19 cellular contexts compared by ENCODE assay signal in genomic region chr7:94205529-94205928, GRCh38.
A peak's percentile ranks its signal among the peaks of the same experiment; 100 is the strongest.
DNase-seq lines count a peak whose midpoint lies in the region; ATAC-seq and TF ChIP-seq lines count a peak whose summit lies in the region.
"Had no signal": no experiment of that assay in that cellular context is flagged by ENCODE, and none has a peak within 500 bp of the region (broad histone marks: within the 10 kb centered on the region; RNA-seq: fewer than 3 reads in every experiment).

No MANE protein-coding gene starts in this region.

- no peak for ATAC-seq in IMR-90 (ENCODE audit: low read depth)
- ATAC-seq: GM23338 had no signal

- in situ Hi-C loops in IMR-90 (cut with MboI; ENCODE audit: low sequenced_read_pairs): loop anchor here (25.0 kb wide), 1 partner anchor 968 kb away; the partner anchor contains the start of genes HEPACAM2 and VPS50

- no peak for TF ChIP-seq POLR2A in IMR-90 (IDR thresholded peaks at IDR 0.05; ENCODE audit: low read depth, low read length)
- no peak for TF ChIP-seq POLR2A in suprapubic skin (IDR thresholded peaks at IDR 0.05)

- no peaks in the 10 kb centered on the region for H3K79me2 ChIP-seq in ACC112 (ENCODE audit: control insufficient read depth, insufficient read depth, low read length, unreplicated experiment)

- no peak overlapping the region for H3K4ac ChIP-seq in IMR-90 (ENCODE audit: low read depth, low read length)
- no peak overlapping the region for H3K4ac ChIP-seq in mesenchymal stem cell (ENCODE audit: low read depth in 1 of 2, low read length in 2 of 2)

- H3K18ac ChIP-seq in IMR-90 (ENCODE audit: low read depth, low read length) (peak overlapping the region; percentile 81), mesenchymal stem cell (ENCODE audit: low read depth in 1 of 2, low read length in 2 of 2) (no peak overlapping the region)

- H4K5ac ChIP-seq in IMR-90 (ENCODE audit: low read depth, low read length): peak overlapping the region; percentile 63; the same call in 1 of the 2 replicates

- no peak overlapping the region for H2AK9ac ChIP-seq in IMR-90 (replicated peaks; ENCODE audit: low read depth, low read length, poor library complexity)

- H2BK20ac ChIP-seq in IMR-90 (ENCODE audit: low read depth, low read length): no peak overlapping the region

- intact Hi-C loops in IMR-90 (cut with micrococcal nuclease): no loop called here

- no peaks in the 10 kb centered on the region for H3K9me3 ChIP-seq in IMR-90 (ENCODE audit: control insufficient read depth, insufficient read depth, low read length)
- H3K9me3 ChIP-seq in adipocyte (ENCODE audit: control insufficient read depth, low read length): no peaks in the 10 kb centered on the region
- no peaks in the 10 kb centered on the region for H3K9me3 ChIP-seq in mesenchymal stem cell (ENCODE audit: control insufficient read depth, low read length)
- no peaks in the 10 kb centered on the region for H3K9me3 ChIP-seq in suprapubic skin

- no peak overlapping the region for H3K4me2 ChIP-seq in IMR-90 (ENCODE audit: low read depth, low read length)
- no peak overlapping the region for H3K4me2 ChIP-seq in mesenchymal stem cell (ENCODE audit: low read length, poor library complexity, severe bottlenecking)
- H3K4me2 ChIP-seq: GM23338 had no signal

- no peak for TF ChIP-seq RAD21 in IMR-90 (IDR thresholded peaks at IDR 0.05; ENCODE audit: low read length)

- H3K36me3 ChIP-seq in ACC112 (ENCODE audit: insufficient read depth, low read length): no peaks in the 10 kb centered on the region
- H3K36me3 ChIP-seq in IMR-90 (ENCODE audit: control insufficient read depth, insufficient read depth, low read length): no peaks in the 10 kb centered on the region
- H3K36me3 ChIP-seq in adipocyte (ENCODE audit: control insufficient read depth, insufficient read depth, low read length, severe bottlenecking): no peaks in the 10 kb centered on the region
- no peaks in the 10 kb centered on the region for H3K36me3 ChIP-seq in mesenchymal stem cell (ENCODE audit: control insufficient read depth in 1 of 2, insufficient read depth in 2 of 2, low read depth in 1 of 2, low read length in 2 of 2)
- H3K36me3 ChIP-seq in suprapubic skin: no peaks in the 10 kb centered on the region

- no peak overlapping the region for H3K4me3 ChIP-seq in ACC112 (ENCODE audit: low read depth, low read length)
- no peak overlapping the region for H3K4me3 ChIP-seq in IMR-90 (ENCODE audit: insufficient read depth, low read depth, low read length)
- peak overlapping the region; percentile 13 for H3K4me3 ChIP-seq in adipocyte (ENCODE audit: low read length)
- no peak overlapping the region for H3K4me3 ChIP-seq in mesenchymal stem cell (ENCODE audit: insufficient read depth in 1 of 2, low read depth in 1 of 2, low read length in 2 of 2)
- H3K4me3 ChIP-seq in suprapubic skin: no peak overlapping the region
- H3K4me3 ChIP-seq: GM23338, SK-N-MC had no signal

- H4K20me1 ChIP-seq in IMR-90 (ENCODE audit: insufficient read depth, low read length): no peaks in the 10 kb centered on the region

- no peaks in the 10 kb centered on the region for H3K27me3 ChIP-seq in ACC112 (ENCODE audit: insufficient read depth, low read length)
- H3K27me3 ChIP-seq in IMR-90 (ENCODE audit: control insufficient read depth, insufficient read depth, low read length): no peaks in the 10 kb centered on the region
- H3K27me3 ChIP-seq in adipocyte (replicated peaks; ENCODE audit: control insufficient read depth, insufficient read depth, low read length): no peaks in the 10 kb centered on the region
- no peaks in the 10 kb centered on the region for H3K27me3 ChIP-seq in mesenchymal stem cell (ENCODE audit: control insufficient read depth in 1 of 2, insufficient read depth in 1 of 2, low read length in 2 of 2)
- no peaks in the 10 kb centered on the region for H3K27me3 ChIP-seq in suprapubic skin

- H2AFZ ChIP-seq in ACC112 (ENCODE audit: low read length, unreplicated experiment): peak overlapping the region; percentile 0
- no peak overlapping the region for H2AFZ ChIP-seq in IMR-90 (replicated peaks; ENCODE audit: low read length, poor library complexity)
- no peak overlapping the region for H2AFZ ChIP-seq in mesenchymal stem cell (ENCODE audit: low read depth, low read length)
- H2AFZ ChIP-seq: GM23338 had no signal

- dilution Hi-C loops in IMR-90 (cut with HindIII; ENCODE audit: low sequenced_read_pairs, unreplicated experiment): no loop called here

- H2BK120ac ChIP-seq in IMR-90 (ENCODE audit: low read depth, low read length) (no peak overlapping the region), mesenchymal stem cell (ENCODE audit: low read depth, low read length) (no peak overlapping the region)

- POLR2A ChIA-PET in IMR-90 (lab: Charles Lee; ENCODE audit: unreplicated experiment): no interaction called here

- H3K4me1 ChIP-seq in ACC112 (ENCODE audit: control insufficient read depth, insufficient read depth, low read length, unreplicated experiment) (peaks cover 5% of the 10 kb centered on the region), IMR-90 (ENCODE audit: control insufficient read depth, insufficient read depth, low read length) (no peaks in the 10 kb centered on the region), adipocyte (ENCODE audit: control insufficient read depth, insufficient read depth, low read length) (peaks cover 19% of the 10 kb centered on the region), mesenchymal stem cell (ENCODE audit: control insufficient read depth, insufficient read depth, low read depth, low read length) (no peaks in the 10 kb centered on the region), suprapubic skin (no peaks in the 10 kb centered on the region)

- no peak overlapping the region for H2BK5ac ChIP-seq in IMR-90 (ENCODE audit: low read depth, low read length, poor library complexity, severe bottlenecking)
- no peak overlapping the region for H2BK5ac ChIP-seq in mesenchymal stem cell (ENCODE audit: low read depth, low read length, poor library complexity, severe bottlenecking)

- H3K9ac ChIP-seq in IMR-90 (ENCODE audit: low read depth, low read length) (no peak overlapping the region), adipocyte (ENCODE audit: low read length) (no peak overlapping the region), mesenchymal stem cell (ENCODE audit: low read length) (no peak overlapping the region)

- CTCF ChIA-PET in IMR-90 (lab: Yijun Ruan, JAX): interaction anchor here (1.0 to 1.7 kb wide), 3 partner anchors 12 to 141 kb away, joined by 3 to 4 read pairs (median 4); no protein-coding TSS in a partner anchor

- no peak for TF ChIP-seq CTCF in IMR-90 (conservative IDR thresholded peaks at IDR 0.05; ENCODE audit: low read depth, low read length)
- TF ChIP-seq CTCF in suprapubic skin (IDR thresholded peaks at IDR 0.05): no peak

- H3K9me1 ChIP-seq in IMR-90 (ENCODE audit: insufficient read depth, low read length): no peaks in the 10 kb centered on the region

- H3K79me1 ChIP-seq in IMR-90 (ENCODE audit: low read depth in 1 of 2, low read length in 2 of 2): no peaks in the 10 kb centered on the region
- H3K79me1 ChIP-seq in mesenchymal stem cell (replicated peaks; ENCODE audit: low read length, poor library complexity, severe bottlenecking): no peaks in the 10 kb centered on the region

- H2AK5ac ChIP-seq in IMR-90 (ENCODE audit: low read depth, low read length) (no peak overlapping the region), mesenchymal stem cell (ENCODE audit: low read length, severe bottlenecking) (no peak overlapping the region)

- no peak overlapping the region for H2BK12ac ChIP-seq in mesenchymal stem cell (ENCODE audit: low read length in 2 of 2)

- BruUV-seq in IMR-90 (replicated peaks; lab: Mats Ljungman, UMichigan): no TSS peak

- no peak overlapping the region for H3K27ac ChIP-seq in ACC112 (ENCODE audit: low read depth, low read length)
- H3K27ac ChIP-seq in IMR-90 (ENCODE audit: insufficient read depth, low read length): no peak overlapping the region
- no peak overlapping the region for H3K27ac ChIP-seq in mesenchymal stem cell (ENCODE audit: low read length, poor library complexity, severe bottlenecking)
- H3K27ac ChIP-seq in suprapubic skin: no peak overlapping the region
- H3K27ac ChIP-seq: C4-2B, SK-N-MC had no signal

- H3K56ac ChIP-seq in IMR-90 (ENCODE audit: extremely low read depth, insufficient read depth, low read length): no peak overlapping the region

- H4K91ac ChIP-seq in IMR-90 (ENCODE audit: insufficient read depth, low read depth, low read length) (no peak overlapping the region), mesenchymal stem cell (ENCODE audit: low read length) (no peak overlapping the region)

- H3K23ac ChIP-seq in IMR-90 (ENCODE audit: low read depth, low read length): no peak overlapping the region
- H3K23ac ChIP-seq in mesenchymal stem cell (ENCODE audit: low read length in 2 of 2): no peak overlapping the region

- TF ChIP-seq EP300 in suprapubic skin (IDR thresholded peaks at IDR 0.05): no peak

- DNase-seq in IMR-90 (no peak), adipocyte (ENCODE audit: low read depth) (no peak), mesenchymal stem cell (peak; percentile 20), suprapubic skin (ENCODE audit: low spot score in 2 of 2) (no peak), NCI-H1092 treated with DMSO at 0.1 percent for 48 hours (lab: John Stamatoyannopoulos, UW) (no peak), A172 (ENCODE audit: low spot score) (no peak)
- DNase-seq: AML-193, DMS79, KG1, NCI-H1417 treated with DMSO at 0.1 percent for 48 hours, NCI-H2029 treated with DMSO at 0.1 percent for 48 hours, NCI-H345, NCI-H526, OCI-M1, SHP77 had no signal

- H4K8ac ChIP-seq in IMR-90 (ENCODE audit: low read depth in 2 of 2, low read length in 2 of 2) (no peak overlapping the region), mesenchymal stem cell (ENCODE audit: low read length) (no peak overlapping the region)

- WGBS in IMR-90 (ENCODE audit: extremely low coverage in 2 of 2, insufficient read length in 1 of 2), 2 experiments: no CpG with 5 or more reads among the region's 2 CpGs
- WGBS in mesenchymal stem cell: 100% methylated on average over 1 of the region's 2 CpGs
- 65% methylated on average over 2 of the region's 2 CpGs for WGBS in suprapubic skin

- H2BK15ac ChIP-seq in IMR-90 (ENCODE audit: low read depth, low read length) (no peak overlapping the region), mesenchymal stem cell (ENCODE audit: low read depth, poor library complexity, severe bottlenecking) (no peak overlapping the region)

- H3K14ac ChIP-seq in IMR-90 (replicated peaks; ENCODE audit: low read depth, low read length) (no peak overlapping the region), mesenchymal stem cell (ENCODE audit: low read length in 2 of 2) (no peak overlapping the region)

TF ChIP-seq in IMR-90, 13 proteins besides CTCF, POLR2A, EP300 and RAD21 (continues in another document):
- no peak for TF ChIP-seq FOS (IDR thresholded peaks at IDR 0.05; ENCODE audit: low read depth, low read length)
- no peak for TF ChIP-seq CEBPB (IDR thresholded peaks at IDR 0.05; ENCODE audit: low read depth, low read length)
- no peak for TF ChIP-seq SMC3 (IDR thresholded peaks at IDR 0.05; ENCODE audit: low read depth, low read length)
- TF ChIP-seq CHD1 (IDR thresholded peaks at IDR 0.05; ENCODE audit: low read depth, low read length): no peak
- TF ChIP-seq MXI1 (IDR thresholded peaks at IDR 0.05; ENCODE audit: borderline replicate concordance, low read depth, low read length): no peak
- no peak for TF ChIP-seq NFE2L2 (IDR thresholded peaks at IDR 0.05; ENCODE audit: low read depth, low read length)
- TF ChIP-seq MAFK (IDR thresholded peaks at IDR 0.05; ENCODE audit: low read depth, low read length): no peak
